Comparison of ENCODE assay signal across 1 cellular context in the genomic region with DNA sequence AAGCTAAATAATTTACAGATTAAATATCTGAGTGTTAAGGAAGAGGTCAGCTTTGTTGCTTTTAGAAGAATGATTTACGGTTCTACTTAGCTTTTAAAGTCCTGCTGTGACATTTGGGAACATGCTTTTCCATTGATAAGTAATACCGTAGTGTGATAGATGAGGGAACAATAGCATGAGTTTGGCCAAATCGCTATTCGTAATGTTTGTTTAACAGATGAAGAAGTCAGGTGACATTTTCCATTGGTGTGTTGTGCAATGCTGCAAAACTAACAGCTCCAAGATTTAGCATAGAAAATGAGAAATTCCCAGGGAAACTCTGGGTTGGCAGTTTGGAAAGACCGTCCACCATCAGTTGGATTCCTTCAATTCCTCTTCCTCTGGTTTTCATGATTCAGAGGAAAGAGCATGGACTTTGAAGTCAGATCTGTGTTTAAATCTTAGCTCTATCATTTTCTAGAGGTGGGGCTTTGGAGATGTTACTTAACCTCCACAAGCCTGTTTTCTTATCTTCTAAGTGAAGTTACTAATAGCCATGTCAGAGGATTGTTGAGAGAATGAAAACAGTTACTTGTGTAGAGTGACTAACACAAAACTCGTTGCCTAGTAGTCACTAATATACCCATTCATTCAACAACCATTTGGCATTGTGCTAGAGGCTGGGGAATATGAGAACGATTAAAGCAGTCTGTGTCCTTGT.
TF ChIP-seq lines count a peak whose summit lies in the region.

No MANE protein-coding gene starts in this region.

TF ChIP-seq in HEK293, 187 proteins besides CTCF, POLR2A, EP300 and RAD21 (continued from another document):
- TF ChIP-seq, protein P1, sequence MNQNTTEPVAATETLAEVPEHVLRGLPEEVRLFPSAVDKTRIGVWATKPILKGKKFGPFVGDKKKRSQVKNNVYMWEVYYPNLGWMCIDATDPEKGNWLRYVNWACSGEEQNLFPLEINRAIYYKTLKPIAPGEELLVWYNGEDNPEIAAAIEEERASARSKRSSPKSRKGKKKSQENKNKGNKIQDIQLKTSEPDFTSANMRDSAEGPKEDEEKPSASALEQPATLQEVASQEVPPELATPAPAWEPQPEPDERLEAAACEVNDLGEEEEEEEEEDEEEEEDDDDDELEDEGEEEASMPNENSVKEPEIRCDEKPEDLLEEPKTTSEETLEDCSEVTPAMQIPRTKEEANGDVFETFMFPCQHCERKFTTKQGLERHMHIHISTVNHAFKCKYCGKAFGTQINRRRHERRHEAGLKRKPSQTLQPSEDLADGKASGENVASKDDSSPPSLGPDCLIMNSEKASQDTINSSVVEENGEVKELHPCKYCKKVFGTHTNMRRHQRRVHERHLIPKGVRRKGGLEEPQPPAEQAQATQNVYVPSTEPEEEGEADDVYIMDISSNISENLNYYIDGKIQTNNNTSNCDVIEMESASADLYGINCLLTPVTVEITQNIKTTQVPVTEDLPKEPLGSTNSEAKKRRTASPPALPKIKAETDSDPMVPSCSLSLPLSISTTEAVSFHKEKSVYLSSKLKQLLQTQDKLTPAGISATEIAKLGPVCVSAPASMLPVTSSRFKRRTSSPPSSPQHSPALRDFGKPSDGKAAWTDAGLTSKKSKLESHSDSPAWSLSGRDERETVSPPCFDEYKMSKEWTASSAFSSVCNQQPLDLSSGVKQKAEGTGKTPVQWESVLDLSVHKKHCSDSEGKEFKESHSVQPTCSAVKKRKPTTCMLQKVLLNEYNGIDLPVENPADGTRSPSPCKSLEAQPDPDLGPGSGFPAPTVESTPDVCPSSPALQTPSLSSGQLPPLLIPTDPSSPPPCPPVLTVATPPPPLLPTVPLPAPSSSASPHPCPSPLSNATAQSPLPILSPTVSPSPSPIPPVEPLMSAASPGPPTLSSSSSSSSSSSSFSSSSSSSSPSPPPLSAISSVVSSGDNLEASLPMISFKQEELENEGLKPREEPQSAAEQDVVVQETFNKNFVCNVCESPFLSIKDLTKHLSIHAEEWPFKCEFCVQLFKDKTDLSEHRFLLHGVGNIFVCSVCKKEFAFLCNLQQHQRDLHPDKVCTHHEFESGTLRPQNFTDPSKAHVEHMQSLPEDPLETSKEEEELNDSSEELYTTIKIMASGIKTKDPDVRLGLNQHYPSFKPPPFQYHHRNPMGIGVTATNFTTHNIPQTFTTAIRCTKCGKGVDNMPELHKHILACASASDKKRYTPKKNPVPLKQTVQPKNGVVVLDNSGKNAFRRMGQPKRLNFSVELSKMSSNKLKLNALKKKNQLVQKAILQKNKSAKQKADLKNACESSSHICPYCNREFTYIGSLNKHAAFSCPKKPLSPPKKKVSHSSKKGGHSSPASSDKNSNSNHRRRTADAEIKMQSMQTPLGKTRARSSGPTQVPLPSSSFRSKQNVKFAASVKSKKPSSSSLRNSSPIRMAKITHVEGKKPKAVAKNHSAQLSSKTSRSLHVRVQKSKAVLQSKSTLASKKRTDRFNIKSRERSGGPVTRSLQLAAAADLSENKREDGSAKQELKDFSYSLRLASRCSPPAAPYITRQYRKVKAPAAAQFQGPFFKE (tag by site-specific recombination; IDR thresholded peaks at IDR 0.05; ENCODE audit: borderline replicate concordance), result no peak
- peak; percentile 36; the same call in 1 of the 2 replicates for TF ChIP-seq ZNF366 (tag by site-specific recombination; conservative IDR thresholded peaks at IDR 0.05)
- peak; percentile 44; the same call in 1 of the 2 replicates for TF ChIP-seq GLI2 (tag by site-specific recombination; IDR thresholded peaks at IDR 0.05; ENCODE audit: borderline replicate concordance, low read depth)
- no peak for TF ChIP-seq ZNF146 (tag by site-specific recombination; IDR thresholded peaks at IDR 0.05)
- TF ChIP-seq ZNF521 (tag by site-specific recombination; IDR thresholded peaks at IDR 0.05), result no peak
- 0 out of 2 replicates have a peak, but pooled peaks have one; percentile 10 for TF ChIP-seq ZBTB8A (tag by site-specific recombination; IDR thresholded peaks at IDR 0.05)
- peak; percentile 83 for TF ChIP-seq FEZF1 (tag by site-specific recombination; IDR thresholded peaks at IDR 0.05)
- TF ChIP-seq ZXDB (tag by site-specific recombination; IDR thresholded peaks at IDR 0.05), result peak; percentile 82
- peak; percentile 69 for TF ChIP-seq ZNF629 (tag by site-specific recombination; IDR thresholded peaks at IDR 0.05)
- peak; percentile 89 for TF ChIP-seq ZNF843 (tag by site-specific recombination; IDR thresholded peaks at IDR 0.05)
- TF ChIP-seq IKZF3 (tag by site-specific recombination; IDR thresholded peaks at IDR 0.05), result 0 out of 2 replicates have a peak, but pooled peaks have one; percentile 45
- peak; percentile 84 for TF ChIP-seq PRDM6 (tag by site-specific recombination; IDR thresholded peaks at IDR 0.05)
- TF ChIP-seq ZFP69B (tag by site-specific recombination; IDR thresholded peaks at IDR 0.05), result 0 out of 2 replicates have a peak, but pooled peaks have one; percentile 12
TF ChIP-seq in HEK293: peak in this region for 19.
